8 cellular contexts compared by ENCODE assay signal in the genomic region with DNA sequence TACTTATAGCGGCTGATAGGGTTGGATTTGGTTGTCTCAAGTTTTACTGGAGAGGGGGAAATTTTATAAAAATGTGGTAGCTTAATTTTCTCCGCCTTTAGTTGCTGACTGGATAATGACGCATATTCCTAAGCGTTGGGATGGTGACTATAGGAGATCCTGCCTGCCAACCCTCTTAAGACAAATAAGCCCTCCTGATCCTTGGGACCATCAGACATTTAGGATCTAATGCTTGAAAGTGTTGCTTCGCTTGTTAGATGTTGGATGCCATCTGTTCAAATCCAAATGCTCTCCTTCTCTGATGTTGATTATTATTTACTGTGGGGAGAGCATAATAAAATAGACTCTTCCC. TPM values are rescaled to one million over a fixed set of nuclear protein-coding genes. Genes with fewer than 3 reads are reported as not detected.
DNase-seq lines count a peak whose midpoint lies in the region; ATAC-seq and TF ChIP-seq lines count a peak whose summit lies in the region.

No MANE protein-coding gene starts in this region.

- ATAC-seq in PC-3, result no peak
- ATAC-seq in HG02870 (IDR thresholded peaks at IDR 0.05; ENCODE audit: unreplicated experiment), result no peak
- ATAC-seq in GM19328 (IDR thresholded peaks at IDR 0.05; ENCODE audit: unreplicated experiment), result no peak

- peaks cover 34% of the 10 kb centered on the region for H3K4me1 ChIP-seq in PC-3 (ENCODE audit: insufficient read depth, low read length)

- no peaks in the 10 kb centered on the region for H3K9me2 ChIP-seq in PC-3 (replicated peaks; ENCODE audit: low read length)

- peak overlapping the region; percentile 23 for H2AFZ ChIP-seq in PC-3 (ENCODE audit: low read length)

- peaks cover 61% of the 10 kb centered on the region for H3K79me2 ChIP-seq in PC-3 (ENCODE audit: low read length)

- H3K4me3 Mint-ChIP-seq in progenitor cell of endocrine pancreas (ENCODE audit: low read depth), result peak overlapping the region; percentile 99

- intact Hi-C loops in PC-3 (cut with micrococcal nuclease), result loop anchor here (1.0 kb wide), 1 partner anchor 107 kb away; no protein-coding TSS in a partner anchor

- peak overlapping the region; percentile 92 for H3K4me2 ChIP-seq in PC-3 (ENCODE audit: low read length)

- POLR2A ChIA-PET in PC-3 (lab: Charles Lee; ENCODE audit: unreplicated experiment), result no interaction called here

- H3K36me3 ChIP-seq in PC-3 (ENCODE audit: low read depth, low read length), result no peaks in the 10 kb centered on the region

- H3K4me1 Mint-ChIP-seq in progenitor cell of endocrine pancreas (ENCODE audit: low read depth), result peaks cover 38% of the 10 kb centered on the region

- CTCF ChIA-PET in PC-3 (lab: Charles Lee), result no interaction called here

- peak overlapping the region; percentile 99 for H3K27ac Mint-ChIP-seq in progenitor cell of endocrine pancreas

- no TSS peak for BruUV-seq in PC-3 (replicated peaks; lab: Mats Ljungman, UMichigan)

- DNase-seq in ELR (ENCODE audit: low read depth) (peak; percentile 65), PC-3 (peak; percentile 44), epithelial cell of prostate (ENCODE audit: low read depth, low spot score) (no peak), progenitor cell of endocrine pancreas (ENCODE audit: low spot score, unreplicated experiment) (no peak), foreskin melanocyte (no peak)
- DNase-seq in stimulated activated CD4-positive, alpha-beta T cell treated with anti-CD3 and anti-CD28 coated beads, Interleukin-4, amount 100 ng/mL, for 24 hours, result no peak

- peak overlapping the region; percentile 30 for H3K9ac ChIP-seq in PC-3 (ENCODE audit: low read length)

- peaks cover 13% of the 10 kb centered on the region for H3K27me3 Mint-ChIP-seq in progenitor cell of endocrine pancreas

- H3K9me3 ChIP-seq in PC-3 (ENCODE audit: low read length), result no peaks in the 10 kb centered on the region

- TF ChIP-seq CTCF in PC-3 (conservative IDR thresholded peaks at IDR 0.05; ENCODE audit: low read depth, low read length), result no peak
- TF ChIP-seq CTCF in progenitor cell of endocrine pancreas (IDR thresholded peaks at IDR 0.05; ENCODE audit: unreplicated experiment), result no peak

- H3K9me3 Mint-ChIP-seq in progenitor cell of endocrine pancreas (ENCODE audit: low read depth), result no peaks in the 10 kb centered on the region

- H3K27me3 ChIP-seq in PC-3 (ENCODE audit: low read length), result no peaks in the 10 kb centered on the region

- no peaks in the 10 kb centered on the region for H3F3A ChIP-seq in PC-3 (ENCODE audit: low read length, unreplicated experiment)

- peak overlapping the region; percentile 75 for H3K4me3 ChIP-seq in PC-3 (ENCODE audit: low read length)

- no peaks in the 10 kb centered on the region for H3K36me3 Mint-ChIP-seq in progenitor cell of endocrine pancreas (ENCODE audit: insufficient read depth)

- H4K20me1 ChIP-seq in PC-3 (ENCODE audit: low read length), result peaks cover 11% of the 10 kb centered on the region; the same call in 1 of the 2 replicates

- H3K27ac ChIP-seq in PC-3 (ENCODE audit: low read length) (peak overlapping the region; percentile 63), epithelial cell of prostate (peak overlapping the region; percentile 90)

RNA-seq across cellular contexts. Expression of gene RAPGEF2, which starts 2.2 kb away (rescaled TPM):
- total RNA-seq in PC-3 (2014; rRNA removed) (21.2 and 21.7 TPM in 2 replicates), progenitor cell of endocrine pancreas (68.9 and 70.3 TPM in 2 replicates)

Comparison
In these comparisons a context has a peak if more than half of its experiments do, and no peak if none do; other contexts are left out.
1. DNase-seq: peak in ELR (single experiment) and PC-3 (single experiment); none in epithelial cell of prostate (single experiment), progenitor cell of endocrine pancreas (single experiment), foreskin melanocyte (single experiment) and stimulated activated CD4-positive, alpha-beta T cell treated with anti-CD3 and anti-CD28 coated beads, Interleukin-4, amount 100 ng/mL, for 24 hours (single experiment).